ENCODE assay signal across 13 cellular contexts in genomic region chr19:40229484-40229883, GRCh38. TPM values are rescaled to one million over a fixed set of nuclear protein-coding genes. Genes with fewer than 3 reads are reported as not detected.
A peak's percentile ranks its signal among the peaks of the same experiment; 100 is the strongest.
DNase-seq lines count a peak whose midpoint lies in the region; FAIRE-seq and TF ChIP-seq lines count a peak whose summit lies in the region.
"Had no signal": no experiment of that assay in that cellular context is flagged by ENCODE, and none has a peak within 500 bp of the region (broad histone marks: within the 10 kb centered on the region; RNA-seq: fewer than 3 reads in every experiment).

No MANE protein-coding gene starts in this region.

- peaks cover 3% of the 10 kb centered on the region for H3K36me3 Mint-ChIP-seq in activated naive CD8-positive, alpha-beta T cell
- H3K36me3 Mint-ChIP-seq in activated naive CD8-positive, alpha-beta T cell treated with anti-CD3 and anti-CD28 coated beads for 36 hours: no peaks in the 10 kb centered on the region

- peak overlapping the region; percentile 8 for H3K4me3 Mint-ChIP-seq in activated naive CD8-positive, alpha-beta T cell
- no peak overlapping the region for H3K4me3 Mint-ChIP-seq in activated naive CD8-positive, alpha-beta T cell treated with anti-CD3 and anti-CD28 coated beads for 36 hours
- H3K4me3 Mint-ChIP-seq: immature natural killer cell had no signal

- H3K36me3 ChIP-seq in subcutaneous abdominal adipose tissue (ENCODE audit: control insufficient read depth in 5 of 5, insufficient read depth in 5 of 5, low read length in 5 of 5) (peaks cover 0 to 19% (median 16%) of the 10 kb centered on the region in 5 donors), sigmoid colon (peaks cover 0 to 20% (median 11%) of the 10 kb centered on the region in 4 donors)

- DNase-seq in activated naive CD8-positive, alpha-beta T cell treated with anti-CD3 and anti-CD28 coated beads for 36 hours: no peak
- DNase-seq in RCC 7860 (ENCODE audit: low spot score): peak; percentile 78
- peak; percentile 68 for DNase-seq in fibroblast of mammary gland (ENCODE audit: low read depth)
- no peak for DNase-seq in sigmoid colon
- no peak for DNase-seq in C1 segment of cervical spinal cord (lab: John Stamatoyannopoulos, UW)
- DNase-seq in RWPE1 (ENCODE audit: low spot score): no peak
- DNase-seq: central memory CD4-positive, alpha-beta T cell; immature natural killer cell; naive thymus-derived CD4-positive, alpha-beta T cell; NCI-H1048 had no signal

- CTCF ChIA-PET in RWPE1 (lab: Yijun Ruan, JAX): no interaction called here

- H3K9ac ChIP-seq in subcutaneous abdominal adipose tissue (ENCODE audit: low read length in 5 of 5): no peak overlapping the region

- H3K9me3 Mint-ChIP-seq in activated naive CD8-positive, alpha-beta T cell (ENCODE audit: low read depth): no peaks in the 10 kb centered on the region
- H3K9me3 Mint-ChIP-seq in activated naive CD8-positive, alpha-beta T cell treated with anti-CD3 and anti-CD28 coated beads for 36 hours: no peaks in the 10 kb centered on the region

- H3K4me1 ChIP-seq in subcutaneous abdominal adipose tissue (ENCODE audit: control insufficient read depth in 5 of 5, insufficient read depth in 5 of 5, low read length in 5 of 5) (peaks cover 7 to 53% (median 44%) of the 10 kb centered on the region in 5 donors), sigmoid colon (peaks cover 0 to 30% (median 27%) of the 10 kb centered on the region in 4 donors)

- H3K27me3 ChIP-seq in subcutaneous abdominal adipose tissue (ENCODE audit: control insufficient read depth in 5 of 5, insufficient read depth in 4 of 5, low read length in 5 of 5): peaks cover 0 to 2% (median 0%) of the 10 kb centered on the region in 5 donors
- peaks cover 10 to 28% (median 23%) of the 10 kb centered on the region in 3 donors for H3K27me3 ChIP-seq in sigmoid colon

- H3K4me3 ChIP-seq in fibroblast of mammary gland (ENCODE audit: control insufficient read depth, low read depth, low read length): no peak overlapping the region
- H3K4me3 ChIP-seq in subcutaneous abdominal adipose tissue (ENCODE audit: low read depth in 1 of 5, low read length in 5 of 5): no peak overlapping the region
- no peak overlapping the region for H3K4me3 ChIP-seq in sigmoid colon

- TF ChIP-seq POLR2A in sigmoid colon (IDR thresholded peaks at IDR 0.05): no peak

- H3K27ac ChIP-seq in subcutaneous abdominal adipose tissue (ENCODE audit: low read depth, low read length): peak overlapping the region; percentile 15
- H3K27ac ChIP-seq in sigmoid colon: no peak overlapping the region
- no peak overlapping the region for H3K27ac ChIP-seq in RWPE1

- H3K27me3 Mint-ChIP-seq in activated naive CD8-positive, alpha-beta T cell: peaks cover 12% of the 10 kb centered on the region
- peaks cover 34% of the 10 kb centered on the region for H3K27me3 Mint-ChIP-seq in activated naive CD8-positive, alpha-beta T cell treated with anti-CD3 and anti-CD28 coated beads for 36 hours

- TF ChIP-seq EP300 in sigmoid colon (IDR thresholded peaks at IDR 0.05): no peak

- peaks cover 37% of the 10 kb centered on the region for H3K4me1 Mint-ChIP-seq in activated naive CD8-positive, alpha-beta T cell (ENCODE audit: low read depth)
- H3K4me1 Mint-ChIP-seq in activated naive CD8-positive, alpha-beta T cell treated with anti-CD3 and anti-CD28 coated beads for 36 hours: peaks cover 31% of the 10 kb centered on the region

- TF ChIP-seq CTCF in fibroblast of mammary gland (conservative IDR thresholded peaks at IDR 0.05; ENCODE audit: control insufficient read depth, insufficient read depth, low read depth, low read length) (no peak), sigmoid colon (IDR thresholded peaks at IDR 0.05) (no peak), RWPE1 (conservative IDR thresholded peaks at IDR 0.05; ENCODE audit: low read depth) (no peak)

- 39 to 46% methylated on average over 3 of the region's 3 CpGs for WGBS in sigmoid colon, 2 donors

- POLR2A ChIA-PET in RWPE1 (lab: Yijun Ruan, JAX; ENCODE audit: low non-redundant PET): no interaction called here

- H3K27ac Mint-ChIP-seq in activated naive CD8-positive, alpha-beta T cell: peak overlapping the region; percentile 82
- H3K27ac Mint-ChIP-seq in activated naive CD8-positive, alpha-beta T cell treated with anti-CD3 and anti-CD28 coated beads for 36 hours: no peak overlapping the region

- no peaks in the 10 kb centered on the region for H3K9me3 ChIP-seq in subcutaneous abdominal adipose tissue (ENCODE audit: control insufficient read depth in 5 of 5, low read length in 5 of 5)
- H3K9me3 ChIP-seq in sigmoid colon: no peaks in the 10 kb centered on the region

- peak; percentile 77 for FAIRE-seq in RCC 7860 (lab: Jason Lieb, UNC)

- intact Hi-C loops in sigmoid colon (cut with DNase I): no loop called here

RNA-seq across cellular contexts. Expression of gene CCNP, which starts 3.0 kb away (rescaled TPM):
- not detected for total RNA-seq in activated naive CD8-positive, alpha-beta T cell treated with anti-CD3 and anti-CD28 coated beads for 36 hours
- not detected for total RNA-seq in sigmoid colon
- under 1 TPM in 1 of 3 donors, not detected in 2; 0.23 TPM for polyA plus RNA-seq in sigmoid colon
- total RNA-seq: esophagus mucosa had no signal
- polyA plus RNA-seq: immature natural killer cell; naive thymus-derived CD4-positive, alpha-beta T cell had no signal

RNA-seq across cellular contexts. Expression of gene TTC9B, which starts 11.3 kb away (rescaled TPM):
- total RNA-seq in activated naive CD8-positive, alpha-beta T cell treated with anti-CD3 and anti-CD28 coated beads for 36 hours: not detected
- total RNA-seq in sigmoid colon: 1 to 10 TPM in 2 of 4 donors, not detected in 2; 1.1 to 5.0 TPM
- under 1 TPM in 1 of 3 donors, not detected in 2; 0.34 TPM for polyA plus RNA-seq in sigmoid colon
- total RNA-seq: esophagus mucosa; naive thymus-derived CD4-positive, alpha-beta T cell had no signal
- polyA plus RNA-seq: immature natural killer cell; naive thymus-derived CD4-positive, alpha-beta T cell had no signal

RNA-seq across cellular contexts. Expression of gene MAP3K10, which starts 38.3 kb away (rescaled TPM):
- total RNA-seq in activated naive CD8-positive, alpha-beta T cell treated with anti-CD3 and anti-CD28 coated beads for 36 hours: 1 to 10 TPM; 8.3 to 9.3 TPM
- total RNA-seq in sigmoid colon: 10 to 100 TPM in 2 of 4 donors, 1 to 10 TPM in 2; 6.4 to 17.2 (median 10.5) TPM
- 1 to 10 TPM; 4.2 to 9.8 (median 4.2) TPM for polyA plus RNA-seq in sigmoid colon

RNA-seq across cellular contexts. Expression of gene AKT2, which starts 55.7 kb away (rescaled TPM):
- total RNA-seq in activated naive CD8-positive, alpha-beta T cell treated with anti-CD3 and anti-CD28 coated beads for 36 hours: 100 to 1,000 TPM; 139 to 141 TPM
- total RNA-seq in sigmoid colon: 10 to 100 TPM; 57.4 to 78.7 (median 76.3) TPM
- polyA plus RNA-seq in sigmoid colon: 100 to 1,000 TPM in 1 of 3 donors, 10 to 100 TPM in 2; 28.0 to 107 (median 31.2) TPM

Comparison
In these comparisons a context has a peak if more than half of its experiments do, and no peak if none do; other contexts are left out.
1. DNase-seq: peak in RCC 7860 (single experiment) and fibroblast of mammary gland (single experiment); none in activated naive CD8-positive, alpha-beta T cell treated with anti-CD3 and anti-CD28 coated beads for 36 hours (single experiment), sigmoid colon (single experiment), C1 segment of cervical spinal cord (0 of 14) and RWPE1 (single experiment).